ENCODE assay signal across 9 cellular contexts in genomic region chr19:861756-862528, GRCh38. TPM values are rescaled to one million over a fixed set of nuclear protein-coding genes. Genes with fewer than 3 reads are reported as not detected.
DNase-seq lines count a peak whose midpoint lies in the region; ATAC-seq and TF ChIP-seq lines count a peak whose summit lies in the region.
"Had no signal": no experiment of that assay in that cellular context is flagged by ENCODE, and none has a peak within 500 bp of the region (broad histone marks: within the 10 kb centered on the region; RNA-seq: fewer than 3 reads in every experiment).

No MANE protein-coding gene starts in this region.

- H3K27me3 Mint-ChIP-seq in T-cell: peaks cover 0 to 7% of the 10 kb centered on the region in 2 donors
- H3K27me3 Mint-ChIP-seq in activated naive CD4-positive, alpha-beta T cell treated with anti-CD3 and anti-CD28 coated beads, Interleukin-2, amount 10 ng/mL, durations not matched to agents 7 days and 5 days: peaks cover 46% of the 10 kb centered on the region

- no peaks in the 10 kb centered on the region for H3K9me3 Mint-ChIP-seq in T-cell
- H3K9me3 Mint-ChIP-seq in activated naive CD4-positive, alpha-beta T cell treated with anti-CD3 and anti-CD28 coated beads, Interleukin-2, amount 10 ng/mL, durations not matched to agents 7 days and 5 days: no peaks in the 10 kb centered on the region

- H3K36me3 Mint-ChIP-seq in T-cell: no peaks in the 10 kb centered on the region
- peaks cover 2% of the 10 kb centered on the region for H3K36me3 Mint-ChIP-seq in activated naive CD4-positive, alpha-beta T cell treated with anti-CD3 and anti-CD28 coated beads, Interleukin-2, amount 10 ng/mL, durations not matched to agents 7 days and 5 days

- DNase-seq in BJ (ENCODE audit: low read depth) (no peak), HUDEP-2 (lab: John Stamatoyannopoulos, UW; ENCODE audit: unreplicated experiment in 76 of 76) (peak in 65 of 76 experiments; percentile 22 to 94 (median 79)), T-cell (peak in 33 of 34 experiments; percentile 46 to 74 (median 60)), lung microvascular endothelial cell (ENCODE audit: low read depth in 2 of 2) (peak; percentile 51 to 54), posterior vena cava (ENCODE audit: low spot score) (no peak)
- peak; percentile 81 for DNase-seq in activated naive CD4-positive, alpha-beta T cell treated with anti-CD3 and anti-CD28 coated beads, Interleukin-2, amount 10 ng/mL, durations not matched to agents 7 days and 5 days

- no peak overlapping the region for H3K9ac ChIP-seq in subcutaneous abdominal adipose tissue (ENCODE audit: low read length in 5 of 5)

- no peaks in the 10 kb centered on the region; the same call in 1 of the 2 replicates for H3K36me3 ChIP-seq in BJ (ENCODE audit: control insufficient read depth, insufficient read depth, low read length)
- H3K36me3 ChIP-seq in subcutaneous abdominal adipose tissue (ENCODE audit: control insufficient read depth in 5 of 5, insufficient read depth in 5 of 5, low read length in 5 of 5): peaks cover 0 to 10% (median 9%) of the 10 kb centered on the region in 5 donors

- POLR2A ChIA-PET in BJ (lab: Charles Lee): no interaction called here
- POLR2A ChIA-PET in T-cell (lab: Charles Lee): no interaction called here

- CTCF ChIA-PET in BJ (lab: Yijun Ruan, JAX) (interaction anchor here (0.6 to 2.4 kb wide), 5 partner anchors 32 to 233 kb away, joined by 3 to 12 read pairs (median 5); partner anchors contain the start of genes RNU6-9 and WDR18), T-cell (lab: Charles Lee) (no interaction called here)
- CTCF ChIA-PET in activated naive CD4-positive, alpha-beta T cell treated with anti-CD3 and anti-CD28 coated beads, Interleukin-2, amount 10 ng/mL, durations not matched to agents 7 days and 5 days (lab: Charles Lee): interaction anchor here (2.1 to 2.5 kb wide), 3 partner anchors 17 to 122 kb away, joined by 8 to 24 read pairs (median 14); partner anchors contain the start of genes KISS1R and WDR18

- TF ChIP-seq CTCF in BJ (IDR thresholded peaks at IDR 0.05; ENCODE audit: insufficient read depth, low read depth, low read length): peak; percentile 28; the same call in 1 of the 2 replicates

- H3K4me3 Mint-ChIP-seq in T-cell: peak overlapping the region in 1 of 3 donors; percentile 75
- no peak overlapping the region for H3K4me3 Mint-ChIP-seq in activated naive CD4-positive, alpha-beta T cell treated with anti-CD3 and anti-CD28 coated beads, Interleukin-2, amount 10 ng/mL, durations not matched to agents 7 days and 5 days

- H3K4me3 ChIP-seq in BJ (ENCODE audit: low read depth, low read length) (no peak overlapping the region), subcutaneous abdominal adipose tissue (ENCODE audit: low read depth in 1 of 5, low read length in 5 of 5) (peak overlapping the region in 4 of 5 donors; percentile 41 to 69 (median 50))

- peaks cover 3 to 39% (median 30%) of the 10 kb centered on the region in 5 donors for H3K4me1 ChIP-seq in subcutaneous abdominal adipose tissue (ENCODE audit: control insufficient read depth in 5 of 5, insufficient read depth in 5 of 5, low read length in 5 of 5)

- intact Hi-C loops in posterior vena cava (cut with DNase I): loop anchor here in 1 of 2 donors (2.0 kb wide), 2 partner anchors 57 to 121 kb away; no protein-coding TSS in a partner anchor

- no peaks in the 10 kb centered on the region for H3K27me3 ChIP-seq in BJ (ENCODE audit: control insufficient read depth, insufficient read depth, low read length)
- peaks cover 0 to 4% (median 0%) of the 10 kb centered on the region in 5 donors for H3K27me3 ChIP-seq in subcutaneous abdominal adipose tissue (ENCODE audit: control insufficient read depth in 5 of 5, insufficient read depth in 4 of 5, low read length in 5 of 5)

- ATAC-seq in T-cell (replicated peaks in 1 of 4) (peak; percentile 33 to 46 (median 42)), GM18519 (IDR thresholded peaks at IDR 0.05; ENCODE audit: low FRiP score, unreplicated experiment) (no peak)

- peaks cover 17 to 23% (median 19%) of the 10 kb centered on the region in 3 donors for H3K4me1 Mint-ChIP-seq in T-cell
- H3K4me1 Mint-ChIP-seq in activated naive CD4-positive, alpha-beta T cell treated with anti-CD3 and anti-CD28 coated beads, Interleukin-2, amount 10 ng/mL, durations not matched to agents 7 days and 5 days: peaks cover 32% of the 10 kb centered on the region

- H3K9me3 ChIP-seq in subcutaneous abdominal adipose tissue (ENCODE audit: control insufficient read depth in 5 of 5, low read length in 5 of 5): no peaks in the 10 kb centered on the region

- H3K27ac ChIP-seq in subcutaneous abdominal adipose tissue (ENCODE audit: low read depth, low read length): no peak overlapping the region

- no peak overlapping the region for H3K27ac Mint-ChIP-seq in T-cell
- H3K27ac Mint-ChIP-seq in activated naive CD4-positive, alpha-beta T cell treated with anti-CD3 and anti-CD28 coated beads, Interleukin-2, amount 10 ng/mL, durations not matched to agents 7 days and 5 days: no peak overlapping the region

RNA-seq across cellular contexts. Expression of gene CFD, which starts 2.5 kb away (rescaled TPM):
- 0.70 and 0.77 TPM in 2 replicates for polyA plus RNA-seq in BJ (2011; rRNA removed)
- polyA minus RNA-seq in BJ (2011; rRNA and poly(A)+ RNA removed): 0.33 TPM in 1 of 2 replicates, not detected in the other
- total RNA-seq in T-cell (10 to 100 TPM in 1 of 5 donors, 1 to 10 TPM in 4; 2.8 to 10.3 (median 5.6) TPM), lung microvascular endothelial cell (1.2 and 3.9 TPM in 2 replicates), posterior vena cava (100 to 1,000 TPM; 122 to 297 TPM)

RNA-seq across cellular contexts. Expression of gene ELANE, which starts 9.8 kb away (rescaled TPM):
- 0.10 and 0.12 TPM in 2 replicates for polyA plus RNA-seq in BJ (2011; rRNA removed)
- not detected in 2 replicates for polyA minus RNA-seq in BJ (2011; rRNA and poly(A)+ RNA removed)
- under 1 TPM in 1 of 5 donors, not detected in 4; 0.83 TPM for total RNA-seq in T-cell
- total RNA-seq in lung microvascular endothelial cell: not detected in 2 replicates
- total RNA-seq in posterior vena cava: 1 to 10 TPM in 1 of 2 donors, under 1 TPM in 1; 0.33 to 2.2 TPM
- total RNA-seq: endothelial cell of umbilical vein had no signal
- polyA plus RNA-seq: endothelial cell of umbilical vein had no signal

RNA-seq across cellular contexts. Expression of gene PRTN3, which starts 21.1 kb away (rescaled TPM):
- not detected in 2 replicates for polyA plus RNA-seq in BJ (2011; rRNA removed)
- not detected in 2 replicates for polyA minus RNA-seq in BJ (2011; rRNA and poly(A)+ RNA removed)
- total RNA-seq in T-cell (under 1 TPM in 1 of 5 donors, not detected in 4; 0.50 TPM), lung microvascular endothelial cell (not detected in 2 replicates), posterior vena cava (under 1 TPM in 1 of 2 donors, not detected in 1; 0.38 TPM)
- total RNA-seq: endothelial cell of umbilical vein had no signal
- polyA plus RNA-seq: endothelial cell of umbilical vein had no signal

RNA-seq across cellular contexts. Expression of gene MED16, which starts 31.0 kb away (rescaled TPM):
- polyA plus RNA-seq in BJ (2011; rRNA removed): 21.5 and 39.8 TPM in 2 replicates
- 30.5 and 34.7 TPM in 2 replicates for polyA minus RNA-seq in BJ (2011; rRNA and poly(A)+ RNA removed)
- 100 to 1,000 TPM in 1 of 5 donors, 10 to 100 TPM in 4; 55.0 to 105 (median 92.4) TPM for total RNA-seq in T-cell
- total RNA-seq in lung microvascular endothelial cell: 19.0 TPM in 2 replicates
- total RNA-seq in posterior vena cava: 10 to 100 TPM; 29.4 to 33.6 TPM

RNA-seq across cellular contexts. Expression of gene RNU6-9, which starts 31.3 kb away (rescaled TPM):
- not detected in 2 replicates for polyA plus RNA-seq in BJ (2011; rRNA removed)
- not detected in 2 replicates for polyA minus RNA-seq in BJ (2011; rRNA and poly(A)+ RNA removed)
- total RNA-seq in T-cell (not detected), lung microvascular endothelial cell (not detected in 2 replicates), posterior vena cava (not detected)
- total RNA-seq: endothelial cell of umbilical vein had no signal
- polyA plus RNA-seq: endothelial cell of umbilical vein had no signal

Comparison
In these comparisons a context has a peak if more than half of its experiments do, and no peak if none do; other contexts are left out.
1. DNase-seq: peak in HUDEP-2 (65 of 76), T-cell (33 of 34), activated naive CD4-positive, alpha-beta T cell treated with anti-CD3 and anti-CD28 coated beads, Interleukin-2, amount 10 ng/mL, durations not matched to agents 7 days and 5 days (single experiment) and lung microvascular endothelial cell (2 of 2); none in BJ (single experiment) and posterior vena cava (single experiment).
2. RNA of gene CFD, which starts 2.5 kb away (total RNA-seq): 122 to 297 TPM in posterior vena cava; 2.8 to 10.3 TPM in T-cell and 1.2 to 3.9 TPM in lung microvascular endothelial cell; every median in the first group is over 10 times any median in the second.
3. CTCF ChIA-PET loops: an anchor here in BJ (0.6 to 2.4 kb wide) and activated naive CD4-positive, alpha-beta T cell treated with anti-CD3 and anti-CD28 coated beads, Interleukin-2, amount 10 ng/mL, durations not matched to agents 7 days and 5 days (2.1 to 2.5 kb wide); none called in T-cell.